14 cellular contexts compared by ENCODE assay signal in the genomic region with DNA sequence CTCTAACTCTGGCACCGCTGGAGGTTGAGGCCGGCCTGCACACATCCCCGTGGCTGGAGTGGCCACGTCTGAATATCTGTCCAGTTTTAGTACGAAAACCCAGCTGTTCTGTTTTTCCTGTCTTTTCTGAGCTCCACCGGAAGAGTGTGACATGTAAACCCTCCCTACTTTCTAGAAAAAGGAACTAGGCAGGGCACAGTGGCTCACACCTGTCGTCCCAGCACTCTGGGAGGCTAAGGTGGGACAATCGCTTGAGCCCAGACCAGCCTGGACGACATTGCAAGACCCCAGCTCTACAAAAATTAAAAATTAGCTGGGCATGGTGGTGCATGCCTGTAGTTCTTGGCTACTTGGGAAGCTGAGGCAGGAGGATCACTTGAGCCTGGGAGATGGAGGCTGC. TPM values are rescaled to one million over a fixed set of nuclear protein-coding genes. Genes with fewer than 3 reads are reported as not detected.
DNase-seq lines count a peak whose midpoint lies in the region; ATAC-seq and TF ChIP-seq lines count a peak whose summit lies in the region.
"Had no signal": no experiment of that assay in that cellular context is flagged by ENCODE, and none has a peak within 500 bp of the region (broad histone marks: within the 10 kb centered on the region; RNA-seq: fewer than 3 reads in every experiment).

No MANE protein-coding gene starts in this region.

- no peak for TF ChIP-seq CTCF in CD4-positive, alpha-beta T cell (IDR thresholded peaks at IDR 0.05)

- peak overlapping the region; percentile 74 for H3K27ac Mint-ChIP-seq in CD4-positive, alpha-beta T cell
- peak overlapping the region; percentile 51 for H3K27ac Mint-ChIP-seq in activated CD4-positive, alpha-beta memory T cell treated with anti-CD3 and anti-CD28 coated beads for 36 hours
- H3K27ac Mint-ChIP-seq in naive thymus-derived CD4-positive, alpha-beta T cell = peak overlapping the region; percentile 68 to 94 (median 88)

- peaks cover 30% of the 10 kb centered on the region for H3K4me1 Mint-ChIP-seq in CD4-positive, alpha-beta T cell (ENCODE audit: low read depth)
- H3K4me1 Mint-ChIP-seq in activated CD4-positive, alpha-beta memory T cell treated with anti-CD3 and anti-CD28 coated beads for 36 hours (ENCODE audit: low read depth) = peaks cover 35% of the 10 kb centered on the region
- peaks cover 7 to 56% (median 46%) of the 10 kb centered on the region in 7 donors for H3K4me1 Mint-ChIP-seq in naive thymus-derived CD4-positive, alpha-beta T cell

- ATAC-seq in CD4-positive, alpha-beta T cell (ENCODE audit: poor library complexity) = peak; percentile 22
- ATAC-seq in GM18511 (IDR thresholded peaks at IDR 0.05; ENCODE audit: unreplicated experiment) = peak; percentile 51
- ATAC-seq in naive thymus-derived CD4-positive, alpha-beta T cell = no peak
- no peak for ATAC-seq in GM19395 (IDR thresholded peaks at IDR 0.05; ENCODE audit: unreplicated experiment)

- no peaks in the 10 kb centered on the region for H3K9me3 ChIP-seq in CD4-positive, alpha-beta T cell (ENCODE audit: control insufficient read depth, low read length)
- H3K9me3 ChIP-seq in naive thymus-derived CD4-positive, alpha-beta T cell (ENCODE audit: control insufficient read depth in 2 of 3, low read length in 3 of 3) = no peaks in the 10 kb centered on the region
- H3K9me3 ChIP-seq: adrenal gland, tibial artery had no signal

- no peak overlapping the region for H3K4me3 ChIP-seq in naive thymus-derived CD4-positive, alpha-beta T cell (ENCODE audit: low read length)
- H3K4me3 ChIP-seq: adrenal gland, tibial artery had no signal

- peak overlapping the region; percentile 69 for H3K4me3 Mint-ChIP-seq in CD4-positive, alpha-beta T cell
- H3K4me3 Mint-ChIP-seq in activated CD4-positive, alpha-beta memory T cell treated with anti-CD3 and anti-CD28 coated beads for 36 hours = no peak overlapping the region
- H3K4me3 Mint-ChIP-seq in naive thymus-derived CD4-positive, alpha-beta T cell = peak overlapping the region; percentile 57 to 84 (median 71)

- no peaks in the 10 kb centered on the region for H3K27me3 ChIP-seq in CD4-positive, alpha-beta T cell (ENCODE audit: control insufficient read depth, insufficient read depth, low read length)
- no peaks in the 10 kb centered on the region for H3K27me3 ChIP-seq in naive thymus-derived CD4-positive, alpha-beta T cell (ENCODE audit: control insufficient read depth in 2 of 2, insufficient read depth in 2 of 2, low read length in 2 of 2)
- H3K27me3 ChIP-seq: adrenal gland, tibial artery had no signal

- POLR2A ChIA-PET in CD4-positive, alpha-beta T cell (lab: Charles Lee) = interaction anchor here (1.4 to 4.3 kb wide), 2 partner anchors 8 to 36 kb away, joined by 5 to 19 read pairs; a partner anchor contains a TSS
- POLR2A ChIA-PET in activated CD4-positive, alpha-beta memory T cell treated with anti-CD3 and anti-CD28 coated beads for 36 hours (lab: Charles Lee) = no interaction called here
- POLR2A ChIA-PET in naive thymus-derived CD4-positive, alpha-beta T cell (lab: Charles Lee) = interaction anchor here (0.9 to 1.3 kb wide), 3 partner anchors 9 to 37 kb away, joined by 3 to 5 read pairs (median 4); a partner anchor contains a TSS

- DNase-seq in CD4-positive, alpha-beta T cell = no peak
- no peak for DNase-seq in activated CD4-positive, alpha-beta memory T cell treated with anti-CD3 and anti-CD28 coated beads for 36 hours
- no peak for DNase-seq in naive thymus-derived CD4-positive, alpha-beta T cell
- DNase-seq in NCI-H1105 treated with DMSO at 0.1 percent for 48 hours (lab: John Stamatoyannopoulos, UW) (no peak), NCI-H1048 (lab: John Stamatoyannopoulos, UW) (no peak)
- DNase-seq in stimulated activated CD4-positive, alpha-beta T cell treated with anti-CD3 and anti-CD28 coated beads, Interleukin-4, amount 100 ng/mL, for 4 hours = no peak
- DNase-seq: DMS153, erythroblast, NCI-H1092 treated with DMSO at 0.1 percent for 48 hours, tibial artery had no signal

- CTCF ChIA-PET in CD4-positive, alpha-beta T cell (lab: Charles Lee) = no interaction called here
- CTCF ChIA-PET in activated CD4-positive, alpha-beta memory T cell treated with anti-CD3 and anti-CD28 coated beads for 36 hours (lab: Charles Lee) = no interaction called here
- CTCF ChIA-PET in naive thymus-derived CD4-positive, alpha-beta T cell (lab: Charles Lee) = no interaction called here

- H3K27me3 Mint-ChIP-seq in CD4-positive, alpha-beta T cell = no peaks in the 10 kb centered on the region
- no peaks in the 10 kb centered on the region for H3K27me3 Mint-ChIP-seq in activated CD4-positive, alpha-beta memory T cell treated with anti-CD3 and anti-CD28 coated beads for 36 hours
- H3K27me3 Mint-ChIP-seq in naive thymus-derived CD4-positive, alpha-beta T cell = no peaks in the 10 kb centered on the region

- no peaks in the 10 kb centered on the region for H3K36me3 Mint-ChIP-seq in CD4-positive, alpha-beta T cell (ENCODE audit: low read depth)
- H3K36me3 Mint-ChIP-seq in activated CD4-positive, alpha-beta memory T cell treated with anti-CD3 and anti-CD28 coated beads for 36 hours = no peaks in the 10 kb centered on the region
- H3K36me3 Mint-ChIP-seq in naive thymus-derived CD4-positive, alpha-beta T cell = no peaks in the 10 kb centered on the region

- intact Hi-C loops in CD4-positive, alpha-beta T cell (cut with DNase I, micrococcal nuclease) = no loop called here
- intact Hi-C loops in activated CD4-positive, alpha-beta memory T cell treated with anti-CD3 and anti-CD28 coated beads for 36 hours (cut with micrococcal nuclease) = no loop called here
- intact Hi-C loops in naive thymus-derived CD4-positive, alpha-beta T cell (cut with micrococcal nuclease) = no loop called here

- no peaks in the 10 kb centered on the region for H3K9me3 Mint-ChIP-seq in CD4-positive, alpha-beta T cell
- no peaks in the 10 kb centered on the region for H3K9me3 Mint-ChIP-seq in activated CD4-positive, alpha-beta memory T cell treated with anti-CD3 and anti-CD28 coated beads for 36 hours
- peaks cover 0 to 1% (median 0%) of the 10 kb centered on the region in 11 donors for H3K9me3 Mint-ChIP-seq in naive thymus-derived CD4-positive, alpha-beta T cell

- H3K4me1 ChIP-seq in naive thymus-derived CD4-positive, alpha-beta T cell (ENCODE audit: control insufficient read depth in 2 of 2, insufficient read depth in 2 of 2, low read length in 2 of 2) = peaks cover 34 to 52% of the 10 kb centered on the region in 2 donors

- no peak overlapping the region for H3K27ac ChIP-seq in CD4-positive, alpha-beta T cell (ENCODE audit: low read depth, low read length)
- H3K27ac ChIP-seq in naive thymus-derived CD4-positive, alpha-beta T cell (ENCODE audit: low read depth, low read length) = peak overlapping the region; percentile 32
- H3K27ac ChIP-seq: tibial artery had no signal

- H3K36me3 ChIP-seq in naive thymus-derived CD4-positive, alpha-beta T cell (ENCODE audit: control insufficient read depth in 2 of 3, insufficient read depth in 3 of 3, low read length in 3 of 3) = no peaks in the 10 kb centered on the region
- H3K36me3 ChIP-seq: adrenal gland, tibial artery had no signal

RNA-seq across cellular contexts. Expression of a gene that starts 8.2 kb away (rescaled TPM):
- total RNA-seq in CD4-positive, alpha-beta T cell = 10 to 100 TPM; 90.9 to 92.8 TPM
- total RNA-seq in activated CD4-positive, alpha-beta memory T cell treated with anti-CD3 and anti-CD28 coated beads for 36 hours = 10 to 100 TPM; 49.3 to 58.0 TPM
- 100 to 1,000 TPM; 107 to 265 (median 176) TPM for total RNA-seq in naive thymus-derived CD4-positive, alpha-beta T cell
- polyA plus RNA-seq in naive thymus-derived CD4-positive, alpha-beta T cell = 10 to 100 TPM; 38.8 to 50.2 TPM

RNA-seq across cellular contexts. Expression of a gene that starts 36.4 kb away (rescaled TPM):
- 10 to 100 TPM; 63.6 to 68.9 TPM for total RNA-seq in CD4-positive, alpha-beta T cell
- 100 to 1,000 TPM; 313 to 316 TPM for total RNA-seq in activated CD4-positive, alpha-beta memory T cell treated with anti-CD3 and anti-CD28 coated beads for 36 hours
- 100 to 1,000 TPM in 1 of 5 experiments, 10 to 100 TPM in 4; 68.9 to 197 (median 82.6) TPM for total RNA-seq in naive thymus-derived CD4-positive, alpha-beta T cell
- 10 to 100 TPM; 40.6 to 62.4 TPM for polyA plus RNA-seq in naive thymus-derived CD4-positive, alpha-beta T cell

RNA-seq across cellular contexts. Expression of a gene that starts 53.6 kb away (rescaled TPM):
- total RNA-seq in CD4-positive, alpha-beta T cell = not detected
- not detected for total RNA-seq in activated CD4-positive, alpha-beta memory T cell treated with anti-CD3 and anti-CD28 coated beads for 36 hours
- not detected for total RNA-seq in naive thymus-derived CD4-positive, alpha-beta T cell
- polyA plus RNA-seq in naive thymus-derived CD4-positive, alpha-beta T cell = not detected
- total RNA-seq: adrenal gland, H4 had no signal
- polyA plus RNA-seq: adrenal gland had no signal

Comparison
In these comparisons a context has a peak if more than half of its experiments do, and no peak if none do; other contexts are left out.
1. ATAC-seq: peak in CD4-positive, alpha-beta T cell (single experiment) and GM18511 (single experiment); none in naive thymus-derived CD4-positive, alpha-beta T cell (single experiment) and GM19395 (single experiment).
2. Peak in every context shown above with its lines, with median percentiles within 50 percentile points of each other: H3K27ac Mint-ChIP-seq.